2 cellular contexts compared by ENCODE assay signal in the genomic region with DNA sequence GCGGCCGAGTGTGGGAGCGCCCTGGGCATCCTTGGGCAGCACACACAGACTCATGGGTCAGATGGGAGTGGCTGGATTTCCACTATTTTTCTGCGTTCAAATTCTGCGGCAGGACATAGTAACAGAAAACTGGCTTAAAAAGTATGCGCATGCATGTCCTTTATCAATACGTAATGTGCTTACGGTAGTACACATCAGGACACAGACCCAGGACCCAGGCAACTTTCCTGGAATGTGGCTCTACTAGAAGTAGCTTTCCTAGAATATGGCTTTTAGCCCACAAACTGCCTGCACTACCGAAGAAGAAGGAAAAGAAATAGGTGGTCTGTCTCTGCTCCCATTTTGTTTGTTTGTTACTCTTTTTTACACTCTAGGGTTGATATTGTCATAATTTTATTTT.
TF ChIP-seq lines count a peak whose summit lies in the region.

No MANE protein-coding gene starts in this region.

TF ChIP-seq in A549, 52 proteins besides CTCF, POLR2A, EP300 and RAD21:
- TF ChIP-seq GATA3 (IDR thresholded peaks at IDR 0.05; ENCODE audit: borderline replicate concordance) (no peak), HOXB13 (CRISPR knock-in tag; IDR thresholded peaks at IDR 0.05; ENCODE audit: low read depth) (no peak), NR3C1 (IDR thresholded peaks at IDR 0.05) (no peak), RNF2 (IDR thresholded peaks at IDR 0.05; ENCODE audit: borderline replicate concordance, low read depth) (no peak), ZNF302 (CRISPR knock-in tag; IDR thresholded peaks at IDR 0.05) (no peak), KDM1A (IDR thresholded peaks at IDR 0.05; ENCODE audit: low read depth) (no peak)

TF ChIP-seq in GM23338, 12 proteins besides CTCF, POLR2A, EP300 and RAD21:
- no peak for TF ChIP-seq POLR2AphosphoS5 (IDR thresholded peaks at IDR 0.05; ENCODE audit: low read depth)
- no peak for TF ChIP-seq NANOG (IDR thresholded peaks at IDR 0.05; ENCODE audit: borderline replicate concordance)
- no peak for TF ChIP-seq EZH2 (IDR thresholded peaks at IDR 0.05; ENCODE audit: low read depth, unreplicated experiment)
- TF ChIP-seq ZNF462 (CRISPR knock-in tag; IDR thresholded peaks at IDR 0.05) = no peak
- TF ChIP-seq ZNF331 (CRISPR knock-in tag; IDR thresholded peaks at IDR 0.05; ENCODE audit: low read depth) = no peak
- no peak for TF ChIP-seq REST (IDR thresholded peaks at IDR 0.05; ENCODE audit: unreplicated experiment)
- no peak for TF ChIP-seq ZNF114 (CRISPR knock-in tag; IDR thresholded peaks at IDR 0.05)
- no peak for TF ChIP-seq JUNB (IDR thresholded peaks at IDR 0.05; ENCODE audit: unreplicated experiment)
- no peak for TF ChIP-seq CREB1 (CRISPR knock-in tag; IDR thresholded peaks at IDR 0.05; ENCODE audit: low read depth)
- no peak for TF ChIP-seq ETS1 (IDR thresholded peaks at IDR 0.05)
- TF ChIP-seq EZH2phosphoT487 (IDR thresholded peaks at IDR 0.05; ENCODE audit: unreplicated experiment) = no peak
- TF ChIP-seq STAT1 (IDR thresholded peaks at IDR 0.05; ENCODE audit: unreplicated experiment) = no peak
